1 cellular context compared by ENCODE assay signal in the genomic region with DNA sequence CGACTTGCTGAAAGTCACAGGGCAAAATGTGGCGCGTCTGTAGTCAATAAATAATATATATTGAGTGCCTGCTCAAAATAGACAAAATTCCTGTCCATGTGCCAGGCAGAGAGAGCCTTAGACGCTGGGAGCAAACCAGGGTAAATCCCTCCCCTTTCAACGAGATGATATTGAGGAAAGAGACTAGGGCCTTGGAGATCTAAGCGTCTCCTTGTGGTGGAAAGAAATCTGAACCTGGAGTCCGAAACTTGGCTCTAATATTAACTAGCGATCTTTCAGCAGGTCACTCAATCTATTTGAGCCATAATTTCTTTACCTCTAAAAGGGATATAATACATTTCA.
TF ChIP-seq lines count a peak whose summit lies in the region.

No MANE protein-coding gene starts in this region.

TF ChIP-seq in HEK293, 187 proteins besides CTCF, POLR2A, EP300 and RAD21 (continued from another document):
- TF ChIP-seq, protein P1, sequence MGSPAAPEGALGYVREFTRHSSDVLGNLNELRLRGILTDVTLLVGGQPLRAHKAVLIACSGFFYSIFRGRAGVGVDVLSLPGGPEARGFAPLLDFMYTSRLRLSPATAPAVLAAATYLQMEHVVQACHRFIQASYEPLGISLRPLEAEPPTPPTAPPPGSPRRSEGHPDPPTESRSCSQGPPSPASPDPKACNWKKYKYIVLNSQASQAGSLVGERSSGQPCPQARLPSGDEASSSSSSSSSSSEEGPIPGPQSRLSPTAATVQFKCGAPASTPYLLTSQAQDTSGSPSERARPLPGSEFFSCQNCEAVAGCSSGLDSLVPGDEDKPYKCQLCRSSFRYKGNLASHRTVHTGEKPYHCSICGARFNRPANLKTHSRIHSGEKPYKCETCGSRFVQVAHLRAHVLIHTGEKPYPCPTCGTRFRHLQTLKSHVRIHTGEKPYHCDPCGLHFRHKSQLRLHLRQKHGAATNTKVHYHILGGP (tag by site-specific recombination; IDR thresholded peaks at IDR 0.05), result no peak
- TF ChIP-seq ZNF184 (tag by site-specific recombination; IDR thresholded peaks at IDR 0.05) (0 out of 2 replicates have a peak, but pooled peaks have one; percentile 7), ZNF366 (tag by site-specific recombination; conservative IDR thresholded peaks at IDR 0.05) (no peak), ZFP41 (tag by site-specific recombination; IDR thresholded peaks at IDR 0.05; ENCODE audit: borderline replicate concordance) (no peak), ZBTB7A (tag by site-specific recombination; IDR thresholded peaks at IDR 0.05; ENCODE audit: low read depth) (no peak), ZNF843 (tag by site-specific recombination; IDR thresholded peaks at IDR 0.05) (no peak), ZSCAN30 (tag by site-specific recombination; IDR thresholded peaks at IDR 0.05) (no peak), HOXC10 (CRISPR knock-in tag; IDR thresholded peaks at IDR 0.05) (no peak), HOXA7 (CRISPR knock-in tag; IDR thresholded peaks at IDR 0.05; ENCODE audit: borderline replicate concordance) (no peak), KLF10 (tag by site-specific recombination; IDR thresholded peaks at IDR 0.05) (peak; percentile 4; the same call in 1 of the 2 replicates), FEZF1 (tag by site-specific recombination; IDR thresholded peaks at IDR 0.05) (peak; percentile 1; the same call in 1 of the 2 replicates), MEIS1 (CRISPR knock-in tag; IDR thresholded peaks at IDR 0.05; ENCODE audit: borderline replicate concordance) (no peak), ZNF175 (tag by site-specific recombination; IDR thresholded peaks at IDR 0.05) (no peak), ZNF404 (tag by site-specific recombination; IDR thresholded peaks at IDR 0.05) (no peak), ZNF302 (tag by site-specific recombination; IDR thresholded peaks at IDR 0.05; ENCODE audit: low read depth) (no peak)
- TF ChIP-seq, protein P2, sequence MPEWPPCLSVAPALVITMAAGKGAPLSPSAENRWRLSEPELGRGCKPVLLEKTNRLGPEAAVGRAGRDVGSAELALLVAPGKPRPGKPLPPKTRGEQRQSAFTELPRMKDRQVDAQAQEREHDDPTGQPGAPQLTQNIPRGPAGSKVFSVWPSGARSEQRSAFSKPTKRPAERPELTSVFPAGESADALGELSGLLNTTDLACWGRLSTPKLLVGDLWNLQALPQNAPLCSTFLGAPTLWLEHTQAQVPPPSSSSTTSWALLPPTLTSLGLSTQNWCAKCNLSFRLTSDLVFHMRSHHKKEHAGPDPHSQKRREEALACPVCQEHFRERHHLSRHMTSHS (tag by site-specific recombination; IDR thresholded peaks at IDR 0.05), result no peak
TF ChIP-seq in HEK293: peak in this region for 5.
